ENCODE assay signal across 9 cellular contexts in genomic region chr13:27147530-27148170, GRCh38. TPM values are rescaled to one million over a fixed set of nuclear protein-coding genes. Genes with fewer than 3 reads are reported as not detected.
A peak's percentile ranks its signal among the peaks of the same experiment; 100 is the strongest.
DNase-seq lines count a peak whose midpoint lies in the region; ATAC-seq and TF ChIP-seq lines count a peak whose summit lies in the region.
"Had no signal": no experiment of that assay in that cellular context is flagged by ENCODE, and none has a peak within 500 bp of the region (broad histone marks: within the 10 kb centered on the region; RNA-seq: fewer than 3 reads in every experiment).

No MANE protein-coding gene starts in this region.

- H4K20me1 ChIP-seq in OCI-LY7 (ENCODE audit: insufficient read depth, low read length) (peaks cover 5% of the 10 kb centered on the region; the same call in 1 of the 2 replicates), osteoblast (ENCODE audit: insufficient read depth, low read length) (peaks cover 53% of the 10 kb centered on the region)

- H3K79me2 ChIP-seq in OCI-LY7 (ENCODE audit: insufficient read depth, low read depth, low read length) (peaks cover 58% of the 10 kb centered on the region; the same call in 1 of the 2 replicates), osteoblast (ENCODE audit: insufficient read depth, low read length) (peaks cover 95% of the 10 kb centered on the region)

- no peaks in the 10 kb centered on the region for H3K27me3 ChIP-seq in osteoblast (ENCODE audit: insufficient read depth, low read length)

- H2AFZ ChIP-seq in OCI-LY7 (ENCODE audit: low read length) (no peak overlapping the region), osteoblast (ENCODE audit: low read length) (no peak overlapping the region)

- H3K27me3 Mint-ChIP-seq in activated T-cell treated with anti-CD3 and anti-CD28 coated beads, Interleukin-2, amount 50 U/mL, for 24 hours, result no peaks in the 10 kb centered on the region
- H3K27me3 Mint-ChIP-seq in stimulated activated naive B cell treated with anti-CD40 and anti-IgM and Interleukin-4, amounts not matched to agents 10 μg/mL and 1 μg/mL and 100 μg/mL, for 72 hours, result no peaks in the 10 kb centered on the region

- H3K4me1 Mint-ChIP-seq in activated T-cell treated with anti-CD3 and anti-CD28 coated beads, Interleukin-2, amount 50 U/mL, for 24 hours (ENCODE audit: low read depth), result peaks cover 77% of the 10 kb centered on the region
- peaks cover 44 to 85% of the 10 kb centered on the region in 2 donors for H3K4me1 Mint-ChIP-seq in stimulated activated naive B cell treated with anti-CD40 and anti-IgM and Interleukin-4, amounts not matched to agents 10 μg/mL and 1 μg/mL and 100 μg/mL, for 72 hours

- no peak overlapping the region for H3K4me3 ChIP-seq in OCI-LY7 (ENCODE audit: low read depth, low read length, poor library complexity, severe bottlenecking)
- H3K4me3 ChIP-seq in osteoblast (ENCODE audit: insufficient read depth, low read length), result no peak overlapping the region

- H3K9me3 ChIP-seq in OCI-LY7 (ENCODE audit: low read length), result no peaks in the 10 kb centered on the region
- no peaks in the 10 kb centered on the region for H3K9me3 ChIP-seq in osteoblast (ENCODE audit: low read depth, low read length)

- CTCF ChIA-PET in OCI-LY7 (lab: Charles Lee; ENCODE audit: unreplicated experiment), result no interaction called here

- POLR2A ChIA-PET in OCI-LY7 (lab: Charles Lee), result interaction anchor here (0.7 to 0.8 kb wide), 2 partner anchors 20 to 61 kb away, joined by 3 read pairs; no protein-coding TSS in a partner anchor

- TF ChIP-seq CTCF in OCI-LY7 (conservative IDR thresholded peaks at IDR 0.05; ENCODE audit: low read length) (no peak), osteoblast (IDR thresholded peaks at IDR 0.05; ENCODE audit: extremely low read depth, low read depth, low read length) (no peak)

- H3K9me3 Mint-ChIP-seq in activated T-cell treated with anti-CD3 and anti-CD28 coated beads, Interleukin-2, amount 50 U/mL, for 24 hours, result no peaks in the 10 kb centered on the region
- no peaks in the 10 kb centered on the region for H3K9me3 Mint-ChIP-seq in stimulated activated naive B cell treated with anti-CD40 and anti-IgM and Interleukin-4, amounts not matched to agents 10 μg/mL and 1 μg/mL and 100 μg/mL, for 72 hours
- H3K9me3 Mint-ChIP-seq: natural killer cell had no signal

- H3K36me3 ChIP-seq in OCI-LY7 (ENCODE audit: insufficient read depth, low read length), result no peaks in the 10 kb centered on the region
- no peaks in the 10 kb centered on the region for H3K36me3 ChIP-seq in osteoblast (ENCODE audit: insufficient read depth, low read length)

- intact Hi-C loops in OCI-LY7 (cut with micrococcal nuclease; ENCODE audit: unreplicated experiment), result no loop called here
- intact Hi-C loops in posterior vena cava (cut with DNase I), result no loop called here

- no peak overlapping the region for H3K4me2 ChIP-seq in OCI-LY7 (ENCODE audit: low read length)
- H3K4me2 ChIP-seq in osteoblast (ENCODE audit: insufficient read depth, low read length), result no peak overlapping the region

- BruUV-seq in OCI-LY7 (replicated peaks; lab: Mats Ljungman, UMichigan), result no TSS peak

- H3K9me2 ChIP-seq in OCI-LY7 (ENCODE audit: insufficient read depth, low read length), result no peaks in the 10 kb centered on the region

- H3K4me1 ChIP-seq in OCI-LY7 (ENCODE audit: insufficient read depth, low read length, poor library complexity, severe bottlenecking), result peaks cover 18% of the 10 kb centered on the region
- H3K4me1 ChIP-seq in osteoblast (ENCODE audit: insufficient read depth, low read length), result no peaks in the 10 kb centered on the region

- DNase-seq in activated T-cell treated with anti-CD3 and anti-CD28 coated beads, Interleukin-2, amount 50 U/mL, for 24 hours, result no peak
- DNase-seq in activated T-cell treated with anti-CD3 and anti-CD28 coated beads, Interleukin-2, amount 50 U/mL, for 1 hour, result no peak
- DNase-seq in OCI-LY7 (ENCODE audit: low spot score) (peak; percentile 32), posterior vena cava (ENCODE audit: low spot score) (no peak), DMS114 treated with DMSO at 0.1 percent for 48 hours (lab: John Stamatoyannopoulos, UW; ENCODE audit: unreplicated experiment) (no peak), osteoblast (ENCODE audit: insufficient read length, low spot score, missing footprints) (no peak)
- DNase-seq in stimulated activated naive B cell treated with anti-CD40 and anti-IgM and Interleukin-4, amounts not matched to agents 10 μg/mL and 1 μg/mL and 100 μg/mL, for 72 hours, result peak; percentile 69
- DNase-seq: natural killer cell had no signal

- H3K4me3 Mint-ChIP-seq in activated T-cell treated with anti-CD3 and anti-CD28 coated beads, Interleukin-2, amount 50 U/mL, for 24 hours, result peak overlapping the region; percentile 71
- H3K4me3 Mint-ChIP-seq in stimulated activated naive B cell treated with anti-CD40 and anti-IgM and Interleukin-4, amounts not matched to agents 10 μg/mL and 1 μg/mL and 100 μg/mL, for 72 hours, result peak overlapping the region; percentile 47 to 76
- H3K4me3 Mint-ChIP-seq: natural killer cell had no signal

- peak overlapping the region; percentile 98 for H3K27ac Mint-ChIP-seq in activated T-cell treated with anti-CD3 and anti-CD28 coated beads, Interleukin-2, amount 50 U/mL, for 24 hours
- peak overlapping the region; percentile 97 for H3K27ac Mint-ChIP-seq in stimulated activated naive B cell treated with anti-CD40 and anti-IgM and Interleukin-4, amounts not matched to agents 10 μg/mL and 1 μg/mL and 100 μg/mL, for 72 hours

- H3K27ac ChIP-seq in OCI-LY7 (ENCODE audit: low read depth, low read length, poor library complexity, severe bottlenecking) (no peak overlapping the region), osteoblast (ENCODE audit: low read depth, low read length) (no peak overlapping the region)

- peak; percentile 63 for ATAC-seq in HG02678 (IDR thresholded peaks at IDR 0.05; ENCODE audit: unreplicated experiment)
- ATAC-seq in stimulated activated naive B cell treated with anti-CD40 and anti-IgM and Interleukin-4, amounts not matched to agents 10 μg/mL and 1 μg/mL and 100 μg/mL, for 72 hours (replicated peaks), result peak; percentile 96 to 97

- H3K36me3 Mint-ChIP-seq in activated T-cell treated with anti-CD3 and anti-CD28 coated beads, Interleukin-2, amount 50 U/mL, for 24 hours (ENCODE audit: low read depth), result peaks cover 37% of the 10 kb centered on the region
- H3K36me3 Mint-ChIP-seq in stimulated activated naive B cell treated with anti-CD40 and anti-IgM and Interleukin-4, amounts not matched to agents 10 μg/mL and 1 μg/mL and 100 μg/mL, for 72 hours, result peaks cover 9 to 26% of the 10 kb centered on the region in 2 donors
- H3K36me3 Mint-ChIP-seq: natural killer cell had no signal

RNA-seq across cellular contexts. Expression of gene USP12, which starts 24.0 kb away (rescaled TPM):
- 9.9 and 11.5 TPM in 2 replicates for total RNA-seq in OCI-LY7 (2014; rRNA removed; shearing (Covaris generic))
- total RNA-seq in OCI-LY7 (2022) (27.6 and 28.0 TPM in 2 replicates), posterior vena cava (10 to 100 TPM; 40.3 to 94.3 TPM), osteoblast (20.9 and 24.6 TPM in 2 replicates)

Comparison
In these comparisons a context has a peak if more than half of its experiments do, and no peak if none do; other contexts are left out.
1. DNase-seq: peak in OCI-LY7 (single experiment) and stimulated activated naive B cell treated with anti-CD40 and anti-IgM and Interleukin-4, amounts not matched to agents 10 μg/mL and 1 μg/mL and 100 μg/mL, for 72 hours (single experiment); none in activated T-cell treated with anti-CD3 and anti-CD28 coated beads, Interleukin-2, amount 50 U/mL, for 24 hours (single experiment), activated T-cell treated with anti-CD3 and anti-CD28 coated beads, Interleukin-2, amount 50 U/mL, for 1 hour (single experiment), posterior vena cava (single experiment), DMS114 treated with DMSO at 0.1 percent for 48 hours (single experiment) and osteoblast (single experiment).